1 cellular context compared by ENCODE assay signal in the genomic region with DNA sequence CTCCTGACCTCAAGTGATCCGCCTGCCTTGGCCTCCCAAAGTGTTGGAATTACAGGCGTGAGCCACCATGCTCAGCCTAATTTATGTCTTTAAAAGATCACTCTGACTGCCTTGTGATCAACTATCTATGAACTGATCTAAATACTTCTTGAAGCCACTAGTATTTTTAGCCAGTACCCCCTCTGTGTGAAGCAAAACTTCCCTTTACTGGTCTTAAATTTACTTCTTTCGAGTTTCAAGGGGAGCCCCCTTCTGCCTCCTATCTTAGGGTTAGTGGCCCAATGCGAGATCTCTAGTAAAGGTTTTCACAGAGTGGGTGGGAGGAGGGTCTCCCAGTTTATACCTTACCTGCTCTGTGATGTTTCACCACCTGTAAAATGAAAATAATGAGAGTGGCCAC.
A peak's percentile ranks its signal among the peaks of the same experiment; 100 is the strongest.
TF ChIP-seq lines count a peak whose summit lies in the region.

No MANE protein-coding gene starts in this region.

TF ChIP-seq in GM12878, 131 proteins besides CTCF, POLR2A, EP300 and RAD21:
- TF ChIP-seq ZNF592 (IDR thresholded peaks at IDR 0.05) = no peak
- no peak for TF ChIP-seq CUX1 (IDR thresholded peaks at IDR 0.05; ENCODE audit: insufficient replicate concordance, low read depth, low read length)
- no peak for TF ChIP-seq RFX5 (IDR thresholded peaks at IDR 0.05; ENCODE audit: low read depth, low read length)
- no peak for TF ChIP-seq ETV6 (conservative IDR thresholded peaks at IDR 0.05 in 1 of 2, IDR thresholded peaks at IDR 0.05 in 1 of 2; ENCODE audit: borderline replicate concordance in 1 of 2, low read depth in 1 of 2)
- TF ChIP-seq TBL1XR1 (IDR thresholded peaks at IDR 0.05; ENCODE audit: low read depth, low read length) = peak; percentile 42; the same call in 1 of the 2 replicates
- TF ChIP-seq YBX1 (IDR thresholded peaks at IDR 0.05) = no peak
- TF ChIP-seq, protein P1, sequence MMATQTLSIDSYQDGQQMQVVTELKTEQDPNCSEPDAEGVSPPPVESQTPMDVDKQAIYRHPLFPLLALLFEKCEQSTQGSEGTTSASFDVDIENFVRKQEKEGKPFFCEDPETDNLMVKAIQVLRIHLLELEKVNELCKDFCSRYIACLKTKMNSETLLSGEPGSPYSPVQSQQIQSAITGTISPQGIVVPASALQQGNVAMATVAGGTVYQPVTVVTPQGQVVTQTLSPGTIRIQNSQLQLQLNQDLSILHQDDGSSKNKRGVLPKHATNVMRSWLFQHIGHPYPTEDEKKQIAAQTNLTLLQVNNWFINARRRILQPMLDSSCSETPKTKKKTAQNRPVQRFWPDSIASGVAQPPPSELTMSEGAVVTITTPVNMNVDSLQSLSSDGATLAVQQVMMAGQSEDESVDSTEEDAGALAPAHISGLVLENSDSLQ (IDR thresholded peaks at IDR 0.05) = no peak
- TF ChIP-seq ZBED1 (IDR thresholded peaks at IDR 0.05; ENCODE audit: borderline replicate concordance) = no peak
- TF ChIP-seq TCF7 (IDR thresholded peaks at IDR 0.05; ENCODE audit: borderline replicate concordance) = no peak
- peak; percentile 47; the same call in 1 of the 2 replicates for TF ChIP-seq MEF2A (IDR thresholded peaks at IDR 0.05; ENCODE audit: insufficient read depth, low read depth, low read length)
- TF ChIP-seq MYC (IDR thresholded peaks at IDR 0.05; ENCODE audit: insufficient read depth, insufficient read length, insufficient replicate concordance, low read length, severe bottlenecking) = no peak
- no peak for TF ChIP-seq CEBPB (IDR thresholded peaks at IDR 0.05; ENCODE audit: borderline replicate concordance in 1 of 2, low read depth in 2 of 2, low read length in 2 of 2)
- TF ChIP-seq SREBF2 (IDR thresholded peaks at IDR 0.05; ENCODE audit: low read length) = no peak
- peak; percentile 34; the same call in 1 of the 2 replicates for TF ChIP-seq ATF2 (IDR thresholded peaks at IDR 0.05; ENCODE audit: low read length)
